11 cellular contexts compared by ENCODE assay signal in the genomic region with DNA sequence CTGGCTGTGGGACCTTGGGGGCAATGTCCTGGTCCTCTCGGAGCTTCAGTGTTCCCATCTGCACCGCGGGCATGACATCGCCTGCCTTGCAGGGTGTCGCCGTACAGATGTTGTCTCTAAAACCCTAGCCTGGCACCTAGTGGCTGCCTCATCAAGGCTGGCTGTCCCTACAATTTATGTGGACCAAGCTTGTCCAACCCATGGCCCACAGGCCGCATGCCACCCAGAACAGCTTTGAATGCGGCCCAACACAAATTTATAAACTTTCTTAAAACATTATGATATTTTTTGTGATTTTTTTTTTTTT. TPM values are rescaled to one million over a fixed set of nuclear protein-coding genes. Genes with fewer than 3 reads are reported as not detected.
"Had no signal": no experiment of that assay in that cellular context is flagged by ENCODE, and none has a peak within 500 bp of the region (broad histone marks: within the 10 kb centered on the region; RNA-seq: fewer than 3 reads in every experiment).

No MANE protein-coding gene starts in this region.

- H3K27me3 ChIP-seq: body of pancreas, transverse colon had no signal

- H3K9me3 ChIP-seq: body of pancreas, psoas muscle, transverse colon had no signal

- H3K36me3 ChIP-seq: transverse colon had no signal

- H3K4me1 ChIP-seq: body of pancreas, psoas muscle had no signal

- DNase-seq: activated effector memory CD4-positive, alpha-beta T cell treated with Interleukin-2 at 50 U/mL for 16 hours; activated T-cell treated with anti-CD3 and anti-CD28 coated beads, Interleukin-2, amount 50 U/mL, for 1 hour; amniotic stem cell; body of pancreas; occipital lobe; stimulated activated CD4-positive, alpha-beta T cell treated with anti-CD3 and anti-CD28 coated beads, Interleukin-12 subunit alpha, Interleukin-12 subunit beta, amount 100 ng/mL, for 4 hours; stimulated activated naive CD4-positive, alpha-beta T cell; T-helper 17 cell had no signal

- H3K4me3 ChIP-seq: body of pancreas, psoas muscle, transverse colon had no signal

- ATAC-seq: activated naive CD4-positive, alpha-beta T cell treated with anti-CD3 and anti-CD28 coated beads, Interleukin-2, amount 50 U/mL, for 72 hours; body of pancreas; T-helper 17 cell had no signal

- H3K27ac ChIP-seq: body of pancreas, psoas muscle had no signal

RNA-seq across cellular contexts. Expression of a gene that starts 18.3 kb away (rescaled TPM):
- total RNA-seq: T-helper 17 cell had no signal
